ENCODE assay signal across 8 cellular contexts in the genomic region with DNA sequence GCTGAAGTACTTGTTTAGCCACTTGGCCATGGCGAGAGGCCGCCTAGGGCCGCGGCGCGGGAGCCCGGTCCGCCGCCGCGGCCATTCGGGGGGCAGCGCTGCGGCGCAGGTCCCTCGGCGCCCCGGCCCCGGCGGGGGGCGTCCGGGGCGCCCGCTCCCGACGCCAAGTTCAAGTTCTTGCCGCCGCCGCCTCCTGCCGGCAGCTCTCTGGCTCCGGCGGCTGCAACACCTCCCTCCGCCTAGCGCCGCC. TPM values are rescaled to one million over a fixed set of nuclear protein-coding genes. Genes with fewer than 3 reads are reported as not detected.
DNase-seq lines count a peak whose midpoint lies in the region; ATAC-seq and TF ChIP-seq lines count a peak whose summit lies in the region.

No MANE protein-coding gene starts in this region.

- H3K9ac ChIP-seq in SK-N-SH = peak overlapping the region; percentile 94

- H3K36me3 ChIP-seq in SK-N-SH (replicated peaks in 1 of 2; ENCODE audit: control insufficient read depth in 1 of 2, insufficient read depth in 2 of 2, low read length in 1 of 2) = peaks cover 0 to 6% of the 10 kb centered on the region in 2 experiments

- no peaks in the 10 kb centered on the region for H3K9me3 Mint-ChIP-seq in stimulated activated naive CD8-positive, alpha-beta T cell treated with anti-CD3 and anti-CD28 coated beads, Interleukin-15, amount 100 ng/mL, for 72 hours

- peak; percentile 55 for TF ChIP-seq RAD21 in SK-N-SH (IDR thresholded peaks at IDR 0.05; ENCODE audit: low read length)

- peaks cover 54% of the 10 kb centered on the region for H3K79me2 ChIP-seq in SK-N-SH (ENCODE audit: insufficient read depth)

- H3K27me3 ChIP-seq in SK-N-SH (ENCODE audit: insufficient read depth) = no peaks in the 10 kb centered on the region

- peaks cover 26% of the 10 kb centered on the region for H3K27me3 Mint-ChIP-seq in stimulated activated naive CD8-positive, alpha-beta T cell treated with anti-CD3 and anti-CD28 coated beads, Interleukin-15, amount 100 ng/mL, for 72 hours

- peak overlapping the region; percentile 79 to 91 for H3K27ac ChIP-seq in SK-N-SH (ENCODE audit: low read depth in 2 of 2, low read length in 1 of 2)

- peak; percentile 53 for TF ChIP-seq CTCF in AG09319 (IDR thresholded peaks at IDR 0.05; ENCODE audit: low read depth, low read length)
- TF ChIP-seq CTCF in SK-N-SH (IDR thresholded peaks at IDR 0.05) = no peak

- H3K9me2 ChIP-seq in SK-N-SH = no peaks in the 10 kb centered on the region

- POLR2A ChIA-PET in SK-N-SH (lab: Yijun Ruan, JAX) = interaction anchor here (0.9 to 1.9 kb wide), 3 partner anchors 8 to 155 kb away, joined by 3 to 7 read pairs (median 4); no protein-coding TSS in a partner anchor

- H3K4me1 ChIP-seq in SK-N-SH (ENCODE audit: control insufficient read depth in 1 of 2, insufficient read depth in 2 of 2, low read depth in 1 of 2, low read length in 1 of 2) = peaks cover 24 to 50% of the 10 kb centered on the region in 2 experiments; a peak in 3 of 4 replicates

- intact Hi-C loops in left colon (cut with DNase I, micrococcal nuclease) = no loop called here

- H3K4me3 ChIP-seq in SK-N-SH (ENCODE audit: low read depth in 2 of 2, low read length in 1 of 2) = peak overlapping the region; percentile 68 to 78

- H2AFZ ChIP-seq in SK-N-SH (ENCODE audit: low read depth) = no peak overlapping the region

- peaks cover 48% of the 10 kb centered on the region for H4K20me1 ChIP-seq in SK-N-SH (ENCODE audit: insufficient read depth)

- no peak for DNase-seq in AG09319 (ENCODE audit: extremely low read depth, low read depth)
- peak; percentile 76 for DNase-seq in SK-N-SH
- DNase-seq in central memory CD4-positive, alpha-beta T cell = peak; percentile 30
- DNase-seq in left colon = peak in 1 of 2 donors; percentile 68
- peak in 1 of 2 donors; percentile 45 for DNase-seq in stimulated activated naive CD8-positive, alpha-beta T cell treated with anti-CD3 and anti-CD28 coated beads, Interleukin-15, amount 100 ng/mL, for 72 hours
- no peak for DNase-seq in COLO829 (ENCODE audit: low spot score)

- no peaks in the 10 kb centered on the region for H3K9me3 ChIP-seq in SK-N-SH

- no peak overlapping the region for H3K27ac Mint-ChIP-seq in stimulated activated naive CD8-positive, alpha-beta T cell treated with anti-CD3 and anti-CD28 coated beads, Interleukin-15, amount 100 ng/mL, for 72 hours

- ATAC-seq in GM18867 (IDR thresholded peaks at IDR 0.05; ENCODE audit: unreplicated experiment) = peak; percentile 36
- ATAC-seq in HG03103 (IDR thresholded peaks at IDR 0.05; ENCODE audit: low read depth, unreplicated experiment) = peak; percentile 23
- ATAC-seq in left colon = peak; percentile 16
- ATAC-seq in stimulated activated naive CD8-positive, alpha-beta T cell treated with anti-CD3 and anti-CD28 coated beads, Interleukin-15, amount 100 ng/mL, for 72 hours = peak; percentile 51

- H3K4me3 Mint-ChIP-seq in stimulated activated naive CD8-positive, alpha-beta T cell treated with anti-CD3 and anti-CD28 coated beads, Interleukin-15, amount 100 ng/mL, for 72 hours = peak overlapping the region; percentile 57 to 64

- no peak for TF ChIP-seq EP300 in SK-N-SH (IDR thresholded peaks at IDR 0.05; ENCODE audit: borderline replicate concordance in 1 of 2, low read depth in 1 of 2, low read length in 1 of 2)

- CTCF ChIA-PET in SK-N-SH (lab: Yijun Ruan, JAX) = interaction anchor here (0.6 to 3.3 kb wide), 18 partner anchors 12 to 295 kb away, joined by 3 to 15 read pairs (median 4); no protein-coding TSS in a partner anchor

- peaks cover 11% of the 10 kb centered on the region for H3F3A ChIP-seq in SK-N-SH (replicated peaks; ENCODE audit: insufficient read depth)

- peaks cover 33% of the 10 kb centered on the region for H3K4me1 Mint-ChIP-seq in stimulated activated naive CD8-positive, alpha-beta T cell treated with anti-CD3 and anti-CD28 coated beads, Interleukin-15, amount 100 ng/mL, for 72 hours

- no CpG with 5 or more reads among the region's 35 CpGs for WGBS in SK-N-SH (ENCODE audit: low lambda C conversion rate)

- H3K4me2 ChIP-seq in SK-N-SH = peak overlapping the region; percentile 83

TF ChIP-seq in SK-N-SH, 30 proteins besides CTCF, POLR2A, EP300 and RAD21:
- TF ChIP-seq, protein P1, sequence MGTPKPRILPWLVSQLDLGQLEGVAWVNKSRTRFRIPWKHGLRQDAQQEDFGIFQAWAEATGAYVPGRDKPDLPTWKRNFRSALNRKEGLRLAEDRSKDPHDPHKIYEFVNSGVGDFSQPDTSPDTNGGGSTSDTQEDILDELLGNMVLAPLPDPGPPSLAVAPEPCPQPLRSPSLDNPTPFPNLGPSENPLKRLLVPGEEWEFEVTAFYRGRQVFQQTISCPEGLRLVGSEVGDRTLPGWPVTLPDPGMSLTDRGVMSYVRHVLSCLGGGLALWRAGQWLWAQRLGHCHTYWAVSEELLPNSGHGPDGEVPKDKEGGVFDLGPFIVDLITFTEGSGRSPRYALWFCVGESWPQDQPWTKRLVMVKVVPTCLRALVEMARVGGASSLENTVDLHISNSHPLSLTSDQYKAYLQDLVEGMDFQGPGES (IDR thresholded peaks at IDR 0.05; ENCODE audit: low read depth, low read length) = no peak
- peak; percentile 41; the same call in 1 of the 2 replicates for TF ChIP-seq SMC3 (IDR thresholded peaks at IDR 0.05; ENCODE audit: low read depth, low read length)

RNA-seq across cellular contexts. Expression of gene SHB, which starts 0.5 kb away (rescaled TPM):
- polyA plus RNA-seq in SK-N-SH (2012; rRNA removed) = 20.5 and 26.0 TPM in 2 replicates
- polyA plus RNA-seq in SK-N-SH (2012; cell fraction: cytosol; rRNA removed) = 14.2 and 18.7 TPM in 2 replicates
- 21.7 and 22.0 TPM in 2 replicates for polyA plus RNA-seq in SK-N-SH (2012; cell fraction: nucleus; rRNA removed)
- 10 to 100 TPM; 19.6 to 26.2 TPM for total RNA-seq in left colon

Comparison
In these comparisons a context has a peak if more than half of its experiments do, and no peak if none do; other contexts are left out.
1. DNase-seq: peak in SK-N-SH (single experiment) and central memory CD4-positive, alpha-beta T cell (single experiment); none in AG09319 (single experiment) and COLO829 (single experiment).
2. Peak in every context shown above with its lines, with median percentiles within 50 percentile points of each other: ATAC-seq.